2 cellular contexts compared by ENCODE assay signal in the genomic region with DNA sequence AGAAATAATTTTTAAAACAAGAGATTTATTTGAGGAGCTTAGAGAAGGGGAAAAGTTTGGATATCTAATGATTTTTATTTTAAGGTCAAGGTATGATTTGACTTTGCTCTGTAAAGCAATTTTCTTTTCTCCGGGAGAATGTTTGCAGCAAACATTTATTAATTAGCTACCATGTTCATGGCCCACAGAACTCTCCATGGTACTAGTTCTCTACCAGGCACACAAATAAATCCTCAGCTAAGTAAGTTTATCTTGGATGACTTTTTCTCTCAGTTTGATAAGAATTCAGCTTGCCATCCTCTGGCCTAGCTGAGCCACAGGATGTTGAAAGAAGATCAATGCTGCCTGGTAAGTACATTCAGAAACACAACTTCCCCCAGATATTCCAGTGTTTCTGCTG.
A peak's percentile ranks its signal among the peaks of the same experiment; 100 is the strongest.
TF ChIP-seq lines count a peak whose summit lies in the region.

No MANE protein-coding gene starts in this region.

TF ChIP-seq in GM23338, 12 proteins besides CTCF, POLR2A, EP300 and RAD21 (continued from another document):
- no peak for TF ChIP-seq POLR2AphosphoS5 (IDR thresholded peaks at IDR 0.05; ENCODE audit: low read depth)

TF ChIP-seq in HEK293, 187 proteins besides CTCF, POLR2A, EP300 and RAD21 (continued from another document):
- TF ChIP-seq, protein P1, sequence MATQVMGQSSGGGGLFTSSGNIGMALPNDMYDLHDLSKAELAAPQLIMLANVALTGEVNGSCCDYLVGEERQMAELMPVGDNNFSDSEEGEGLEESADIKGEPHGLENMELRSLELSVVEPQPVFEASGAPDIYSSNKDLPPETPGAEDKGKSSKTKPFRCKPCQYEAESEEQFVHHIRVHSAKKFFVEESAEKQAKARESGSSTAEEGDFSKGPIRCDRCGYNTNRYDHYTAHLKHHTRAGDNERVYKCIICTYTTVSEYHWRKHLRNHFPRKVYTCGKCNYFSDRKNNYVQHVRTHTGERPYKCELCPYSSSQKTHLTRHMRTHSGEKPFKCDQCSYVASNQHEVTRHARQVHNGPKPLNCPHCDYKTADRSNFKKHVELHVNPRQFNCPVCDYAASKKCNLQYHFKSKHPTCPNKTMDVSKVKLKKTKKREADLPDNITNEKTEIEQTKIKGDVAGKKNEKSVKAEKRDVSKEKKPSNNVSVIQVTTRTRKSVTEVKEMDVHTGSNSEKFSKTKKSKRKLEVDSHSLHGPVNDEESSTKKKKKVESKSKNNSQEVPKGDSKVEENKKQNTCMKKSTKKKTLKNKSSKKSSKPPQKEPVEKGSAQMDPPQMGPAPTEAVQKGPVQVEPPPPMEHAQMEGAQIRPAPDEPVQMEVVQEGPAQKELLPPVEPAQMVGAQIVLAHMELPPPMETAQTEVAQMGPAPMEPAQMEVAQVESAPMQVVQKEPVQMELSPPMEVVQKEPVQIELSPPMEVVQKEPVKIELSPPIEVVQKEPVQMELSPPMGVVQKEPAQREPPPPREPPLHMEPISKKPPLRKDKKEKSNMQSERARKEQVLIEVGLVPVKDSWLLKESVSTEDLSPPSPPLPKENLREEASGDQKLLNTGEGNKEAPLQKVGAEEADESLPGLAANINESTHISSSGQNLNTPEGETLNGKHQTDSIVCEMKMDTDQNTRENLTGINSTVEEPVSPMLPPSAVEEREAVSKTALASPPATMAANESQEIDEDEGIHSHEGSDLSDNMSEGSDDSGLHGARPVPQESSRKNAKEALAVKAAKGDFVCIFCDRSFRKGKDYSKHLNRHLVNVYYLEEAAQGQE (tag by site-specific recombination; IDR thresholded peaks at IDR 0.05), result peak; percentile 83
